Comparison of ENCODE assay signal across 30 cellular contexts in genomic region chr1:15720861-15721260, GRCh38. TPM values are rescaled to one million over a fixed set of nuclear protein-coding genes. Genes with fewer than 3 reads are reported as not detected.
"Had no signal": no experiment of that assay in that cellular context is flagged by ENCODE, and none has a peak within 500 bp of the region (broad histone marks: within the 10 kb centered on the region; RNA-seq: fewer than 3 reads in every experiment).

No MANE protein-coding gene starts in this region.

- H3K27me3 Mint-ChIP-seq: activated CD4-positive, alpha-beta memory T cell treated with anti-CD3 and anti-CD28 coated beads, Interleukin-2, amount 10 ng/mL, durations not matched to agents 7 days and 5 days; activated CD4-positive, alpha-beta T cell treated with anti-CD3 and anti-CD28 coated beads for 36 hours; activated naive CD4-positive, alpha-beta T cell treated with anti-CD3 and anti-CD28 coated beads, Interleukin-2, amount 10 ng/mL, durations not matched to agents 7 days and 5 days; activated naive CD8-positive, alpha-beta T cell treated with anti-CD3 and anti-CD28 coated beads, Interleukin-2, amount 10 ng/mL, durations not matched to agents 7 days and 5 days; T-cell had no signal

- H3K27ac ChIP-seq: adrenal gland, KMS-11, Peyer's patch, VCaP had no signal

- H3K4me2 ChIP-seq: KMS-11 had no signal

- DNase-seq: activated CD4-positive, alpha-beta memory T cell treated with anti-CD3 and anti-CD28 coated beads, Interleukin-2, amount 10 ng/mL, durations not matched to agents 7 days and 5 days; activated CD4-positive, alpha-beta T cell treated with anti-CD3 and anti-CD28 coated beads for 36 hours; activated CD4-positive, alpha-beta T cell treated with anti-CD3 and anti-CD28 coated beads, Interleukin-2, amount 50 U/mL, for 1 hour; activated gamma-delta T cell treated with Interleukin-2 at 50 U/mL for 16 hours; activated naive CD4-positive, alpha-beta T cell treated with anti-CD3 and anti-CD28 coated beads, Interleukin-2, amount 10 ng/mL, durations not matched to agents 7 days and 5 days; activated naive CD8-positive, alpha-beta T cell treated with anti-CD3 and anti-CD28 coated beads, Interleukin-2, amount 10 ng/mL, durations not matched to agents 7 days and 5 days; activated T-cell treated with anti-CD3 and anti-CD28 coated beads for 4 hours; activated T-cell treated with anti-CD3 and anti-CD28 coated beads, Interleukin-2, amount 50 U/mL, for 72 hours; adrenal gland; anterior cingulate cortex; caudate nucleus; NCI-H1092; NCI-H1417; NCI-H1930; NCI-H2171 treated with DMSO at 0.1 percent for 48 hours; NCI-H226; NCI-H526 treated with DMSO at 0.1 percent for 48 hours; NCI-H82; NK-92 treated with Interleukin-12 subunit alpha and Interleukin-12 subunit beta, amount 100 ng/mL, for 24 hours; OCI-M1; Peyer's patch; SIG-M5; T-cell had no signal

- H3K27me3 ChIP-seq: adrenal gland, Peyer's patch had no signal

- H3K4me3 ChIP-seq: adrenal gland, Peyer's patch had no signal

- H3K4me1 Mint-ChIP-seq: activated CD4-positive, alpha-beta memory T cell treated with anti-CD3 and anti-CD28 coated beads, Interleukin-2, amount 10 ng/mL, durations not matched to agents 7 days and 5 days; activated CD4-positive, alpha-beta T cell treated with anti-CD3 and anti-CD28 coated beads for 36 hours; activated naive CD4-positive, alpha-beta T cell treated with anti-CD3 and anti-CD28 coated beads, Interleukin-2, amount 10 ng/mL, durations not matched to agents 7 days and 5 days; activated naive CD8-positive, alpha-beta T cell treated with anti-CD3 and anti-CD28 coated beads, Interleukin-2, amount 10 ng/mL, durations not matched to agents 7 days and 5 days; T-cell had no signal

- H3K4me3 Mint-ChIP-seq: activated CD4-positive, alpha-beta memory T cell treated with anti-CD3 and anti-CD28 coated beads, Interleukin-2, amount 10 ng/mL, durations not matched to agents 7 days and 5 days; activated CD4-positive, alpha-beta T cell treated with anti-CD3 and anti-CD28 coated beads for 36 hours; activated naive CD4-positive, alpha-beta T cell treated with anti-CD3 and anti-CD28 coated beads, Interleukin-2, amount 10 ng/mL, durations not matched to agents 7 days and 5 days; activated naive CD8-positive, alpha-beta T cell treated with anti-CD3 and anti-CD28 coated beads, Interleukin-2, amount 10 ng/mL, durations not matched to agents 7 days and 5 days; activated T-cell treated with anti-CD3 and anti-CD28 coated beads, Interleukin-2, amount 50 U/mL, for 72 hours; T-cell had no signal

- H3K4me1 ChIP-seq: Peyer's patch had no signal

- H3K9ac ChIP-seq: KMS-11 had no signal

- H3K9me3 ChIP-seq: adrenal gland, Peyer's patch had no signal

- ATAC-seq: activated CD4-positive, alpha-beta T cell treated with anti-CD3 and anti-CD28 coated beads for 36 hours; activated T-cell treated with anti-CD3 and anti-CD28 coated beads, Interleukin-2, amount 50 U/mL, for 72 hours; T-cell had no signal

- H3K27ac Mint-ChIP-seq: activated CD4-positive, alpha-beta memory T cell treated with anti-CD3 and anti-CD28 coated beads, Interleukin-2, amount 10 ng/mL, durations not matched to agents 7 days and 5 days; activated CD4-positive, alpha-beta T cell treated with anti-CD3 and anti-CD28 coated beads for 36 hours; activated naive CD4-positive, alpha-beta T cell treated with anti-CD3 and anti-CD28 coated beads, Interleukin-2, amount 10 ng/mL, durations not matched to agents 7 days and 5 days; activated naive CD8-positive, alpha-beta T cell treated with anti-CD3 and anti-CD28 coated beads, Interleukin-2, amount 10 ng/mL, durations not matched to agents 7 days and 5 days; activated T-cell treated with anti-CD3 and anti-CD28 coated beads, Interleukin-2, amount 50 U/mL, for 72 hours; activated T-helper 2 cell treated with anti-CD3 and anti-CD28 coated beads, Interferon-gamma antibody, Interleukin-2, Interleukin-4, amounts not matched to agents 10 μg/mL and 5 μg/mL and 100 μg/mL, durations not matched to agents 14 hours and 24 hours and 36 hours had no signal

RNA-seq across cellular contexts. Expression of gene TMEM82, which starts 21.4 kb away (rescaled TPM):
- total RNA-seq: activated CD4-positive, alpha-beta memory T cell treated with anti-CD3 and anti-CD28 coated beads, Interleukin-2, amount 10 ng/mL, durations not matched to agents 7 days and 5 days; activated CD4-positive, alpha-beta T cell treated with anti-CD3 and anti-CD28 coated beads for 36 hours; activated CD8-positive, alpha-beta memory T cell treated with anti-CD3 and anti-CD28 coated beads for 36 hours; activated naive CD8-positive, alpha-beta T cell treated with anti-CD3 and anti-CD28 coated beads, Interleukin-2, amount 10 ng/mL, durations not matched to agents 7 days and 5 days; activated T-helper 2 cell treated with anti-CD3 and anti-CD28 coated beads, Interferon-gamma antibody, Interleukin-2, Interleukin-4, amounts not matched to agents 10 μg/mL and 5 μg/mL and 100 μg/mL, durations not matched to agents 14 hours and 24 hours and 36 hours; MCF 10A; NCI-H460; T-cell; T-helper 2 cell treated with Interferon-gamma antibody and Interleukin-4, amounts not matched to agents 100 ng/mL and 5 ng/mL, for 36 hours had no signal
- polyA plus RNA-seq: adrenal gland had no signal

RNA-seq across cellular contexts. Expression of gene FBLIM1, which starts 37.7 kb away (rescaled TPM):
- total RNA-seq: activated CD4-positive, alpha-beta memory T cell treated with anti-CD3 and anti-CD28 coated beads, Interleukin-2, amount 10 ng/mL, durations not matched to agents 7 days and 5 days; activated CD8-positive, alpha-beta memory T cell treated with anti-CD3 and anti-CD28 coated beads for 36 hours; activated T-cell treated with anti-CD3 and anti-CD28 coated beads, Interleukin-2, amount 50 U/mL, for 72 hours; activated T-helper 2 cell treated with anti-CD3 and anti-CD28 coated beads, Interferon-gamma antibody, Interleukin-2, Interleukin-4, amounts not matched to agents 10 μg/mL and 5 μg/mL and 100 μg/mL, durations not matched to agents 14 hours and 24 hours and 36 hours; T-helper 2 cell treated with Interferon-gamma antibody and Interleukin-4, amounts not matched to agents 100 ng/mL and 5 ng/mL, for 36 hours had no signal
